3 cellular contexts compared by ENCODE assay signal in genomic region chr2:167335627-167336026, GRCh38.
TF ChIP-seq lines count a peak whose summit lies in the region.

No MANE protein-coding gene starts in this region.

TF ChIP-seq in GM23338, 12 proteins besides CTCF, POLR2A, EP300 and RAD21 (continues in another document):
- TF ChIP-seq ZNF462 (CRISPR knock-in tag; IDR thresholded peaks at IDR 0.05) (no peak), JUNB (IDR thresholded peaks at IDR 0.05; ENCODE audit: unreplicated experiment) (no peak), EZH2 (IDR thresholded peaks at IDR 0.05; ENCODE audit: low read depth, unreplicated experiment) (no peak), STAT1 (IDR thresholded peaks at IDR 0.05; ENCODE audit: unreplicated experiment) (no peak), POLR2AphosphoS5 (IDR thresholded peaks at IDR 0.05; ENCODE audit: low read depth) (no peak), CREB1 (CRISPR knock-in tag; IDR thresholded peaks at IDR 0.05; ENCODE audit: low read depth) (no peak), NANOG (IDR thresholded peaks at IDR 0.05; ENCODE audit: borderline replicate concordance) (no peak)

TF ChIP-seq in SK-N-SH treated with all-trans-retinoic acid at 6 μM for 48 hours, 23 proteins besides CTCF, POLR2A, EP300 and RAD21:
- TF ChIP-seq CSDC2 (CRISPR knock-in tag; IDR thresholded peaks at IDR 0.05) (peak; percentile 80; the same call in 1 of the 2 replicates), ISL1 (CRISPR knock-in tag; IDR thresholded peaks at IDR 0.05) (peak; percentile 62), PATZ1 (CRISPR knock-in tag; IDR thresholded peaks at IDR 0.05; ENCODE audit: borderline replicate concordance) (peak; percentile 30; the same call in 1 of the 2 replicates), OSR1 (CRISPR knock-in tag; IDR thresholded peaks at IDR 0.05) (no peak), PPARA (CRISPR knock-in tag; IDR thresholded peaks at IDR 0.05; ENCODE audit: borderline replicate concordance) (no peak), ZFP3 (CRISPR knock-in tag; IDR thresholded peaks at IDR 0.05) (peak; percentile 65; the same call in 1 of the 2 replicates), ZC3H10 (CRISPR knock-in tag; IDR thresholded peaks at IDR 0.05) (peak; percentile 57; the same call in 1 of the 2 replicates), TOX (CRISPR knock-in tag; IDR thresholded peaks at IDR 0.05; ENCODE audit: borderline replicate concordance) (peak; percentile 39; the same call in 1 of the 2 replicates)

TF ChIP-seq in endothelial cell of umbilical vein, 7 proteins besides CTCF, POLR2A, EP300 and RAD21:
- TF ChIP-seq FOS (IDR thresholded peaks at IDR 0.05; ENCODE audit: borderline replicate concordance, insufficient read depth, low read length) (peak; percentile 80), POLR2AphosphoS5 (IDR thresholded peaks at IDR 0.05; ENCODE audit: insufficient read depth, low read depth, low read length) (no peak), JUN (IDR thresholded peaks at IDR 0.05; ENCODE audit: borderline replicate concordance, insufficient read depth, insufficient read length, low read depth) (peak; percentile 9), GATA2 (IDR thresholded peaks at IDR 0.05; ENCODE audit: insufficient read depth, insufficient read length, low read depth, low read length) (peak; percentile 81)
